In genomic region chr17:50145532-50146229, GRCh38 we compare ENCODE assay signal across 13 cellular contexts. TPM values are rescaled to one million over a fixed set of nuclear protein-coding genes. Genes with fewer than 3 reads are reported as not detected.
DNase-seq lines count a peak whose midpoint lies in the region; ATAC-seq and TF ChIP-seq lines count a peak whose summit lies in the region.
"Had no signal": no experiment of that assay in that cellular context is flagged by ENCODE, and none has a peak within 500 bp of the region (broad histone marks: within the 10 kb centered on the region; RNA-seq: fewer than 3 reads in every experiment).

No MANE protein-coding gene starts in this region.

- peak overlapping the region; percentile 49 for H3K4me3 Mint-ChIP-seq in activated naive CD8-positive, alpha-beta T cell treated with anti-CD3 and anti-CD28 coated beads for 36 hours
- H3K4me3 Mint-ChIP-seq in Calu3 (ENCODE audit: low read depth, unreplicated experiment) = no peak overlapping the region

- no peaks in the 10 kb centered on the region for H3K27me3 Mint-ChIP-seq in activated naive CD8-positive, alpha-beta T cell treated with anti-CD3 and anti-CD28 coated beads for 36 hours
- no peaks in the 10 kb centered on the region for H3K27me3 Mint-ChIP-seq in Calu3 (ENCODE audit: unreplicated experiment)

- H3K9me3 ChIP-seq in heart left ventricle = no peaks in the 10 kb centered on the region
- H3K9me3 ChIP-seq in upper lobe of right lung = no peaks in the 10 kb centered on the region
- H3K9me3 ChIP-seq: Caco-2 had no signal

- peak overlapping the region; percentile 70 for H3K27ac Mint-ChIP-seq in activated naive CD8-positive, alpha-beta T cell treated with anti-CD3 and anti-CD28 coated beads for 36 hours
- H3K27ac Mint-ChIP-seq in Calu3 (ENCODE audit: unreplicated experiment) = no peak overlapping the region

- TF ChIP-seq POLR2A in heart left ventricle (IDR thresholded peaks at IDR 0.05) = no peak

- H3K79me1 ChIP-seq in mesendoderm (ENCODE audit: low read length) = peaks cover 9% of the 10 kb centered on the region

- no peak overlapping the region for H2AK5ac ChIP-seq in mesendoderm (ENCODE audit: low read length)

- no peak overlapping the region for H3K4me2 ChIP-seq in mesendoderm (ENCODE audit: low read length)

- H3K27me3 ChIP-seq in heart left ventricle (no peaks in the 10 kb centered on the region), mesendoderm (ENCODE audit: insufficient read depth, low read length, poor library complexity) (no peaks in the 10 kb centered on the region), upper lobe of right lung (no peaks in the 10 kb centered on the region)

- no peak overlapping the region for H2BK5ac ChIP-seq in mesendoderm (ENCODE audit: low read length)

- H3K27ac ChIP-seq in heart left ventricle = peak overlapping the region in 10 of 12 donors; percentile 26 to 99 (median 94)
- H3K27ac ChIP-seq in mesendoderm (ENCODE audit: low read depth, low read length) = no peak overlapping the region
- H3K27ac ChIP-seq in upper lobe of right lung = peak overlapping the region; percentile 82

- H4K5ac ChIP-seq in mesendoderm (ENCODE audit: low read length) = no peak overlapping the region

- 59 to 68% (median 63%) methylated on average over 11 of the region's 11 CpGs for WGBS in heart left ventricle, 4 donors
- WGBS in mesendoderm (ENCODE audit: extremely low coverage, insufficient coverage, low lambda C conversion rate) = no CpG with 5 or more reads among the region's 11 CpGs

- peaks cover 40% of the 10 kb centered on the region for H3K36me3 Mint-ChIP-seq in activated naive CD8-positive, alpha-beta T cell treated with anti-CD3 and anti-CD28 coated beads for 36 hours
- H3K36me3 Mint-ChIP-seq in Calu3 (ENCODE audit: insufficient read depth, unreplicated experiment) = peaks cover 75% of the 10 kb centered on the region

- H2BK120ac ChIP-seq in mesendoderm (ENCODE audit: low read depth, low read length) = no peak overlapping the region

- peaks cover 6% of the 10 kb centered on the region for H3K79me2 ChIP-seq in mesendoderm (ENCODE audit: control insufficient read depth, insufficient read depth, low read length)

- H3K36me3 ChIP-seq in heart left ventricle = peaks cover 0 to 46% (median 46%) of the 10 kb centered on the region in 9 donors
- peaks cover 8% of the 10 kb centered on the region for H3K36me3 ChIP-seq in mesendoderm (ENCODE audit: control insufficient read depth, insufficient read depth, low read length)
- H3K36me3 ChIP-seq in upper lobe of right lung = peaks cover 47% of the 10 kb centered on the region

- H3K4me1 ChIP-seq in heart left ventricle (peaks cover 16 to 84% (median 56%) of the 10 kb centered on the region in 12 donors), mesendoderm (ENCODE audit: control insufficient read depth, low read depth, low read length) (peaks cover 6% of the 10 kb centered on the region), upper lobe of right lung (peaks cover 47% of the 10 kb centered on the region)

- intact Hi-C loops in heart left ventricle (cut with DNase I) (loop anchor here in 1 of 10 donors (5.0 kb wide), 1 partner anchor 33 kb away; no protein-coding TSS in a partner anchor), cardiac septum (cut with DNase I) (loop anchor here (5.0 kb wide), 1 partner anchor 33 kb away; no protein-coding TSS in a partner anchor), upper lobe of right lung (cut with DNase I) (no loop called here), Calu3 (cut with micrococcal nuclease; ENCODE audit: unreplicated experiment) (no loop called here)

- H3K4me1 Mint-ChIP-seq in activated naive CD8-positive, alpha-beta T cell treated with anti-CD3 and anti-CD28 coated beads for 36 hours = peaks cover 55% of the 10 kb centered on the region
- H3K4me1 Mint-ChIP-seq in Calu3 (ENCODE audit: low read depth, unreplicated experiment) = peaks cover 37% of the 10 kb centered on the region

- CTCF ChIA-PET in Calu3 (lab: Charles Lee) = interaction anchor here (0.6 to 1.1 kb wide), 2 partner anchors 14 to 123 kb away, joined by 3 to 4 read pairs; no protein-coding TSS in a partner anchor

- DNase-seq in heart left ventricle (no peak), cardiac septum (ENCODE audit: low spot score) (no peak), mesendoderm (no peak), upper lobe of right lung (no peak), globus pallidus (ENCODE audit: low spot score) (no peak), Calu3 (no peak), left lobe of liver (ENCODE audit: low spot score) (no peak)
- no peak for DNase-seq in activated naive CD8-positive, alpha-beta T cell treated with anti-CD3 and anti-CD28 coated beads for 36 hours
- DNase-seq: Caco-2, NCI-H1048 had no signal

- no peak overlapping the region for H4K8ac ChIP-seq in mesendoderm (ENCODE audit: low read depth, low read length)

- ATAC-seq in heart left ventricle = no peak
- no peak for ATAC-seq in upper lobe of right lung
- no peak for ATAC-seq in left lobe of liver
- ATAC-seq: Panc1 had no signal

- BruUV-seq in Calu3 (replicated peaks; lab: Mats Ljungman, UMichigan) = no TSS peak

- peak overlapping the region in 5 of 12 donors; percentile 8 to 98 (median 91) for H3K4me3 ChIP-seq in heart left ventricle
- H3K4me3 ChIP-seq in mesendoderm (ENCODE audit: low read length) = no peak overlapping the region
- H3K4me3 ChIP-seq in upper lobe of right lung = peak overlapping the region; percentile 84

- H3K56ac ChIP-seq in mesendoderm (ENCODE audit: low read length) = no peak overlapping the region

- TF ChIP-seq CTCF in heart left ventricle (IDR thresholded peaks at IDR 0.05) = no peak
- TF ChIP-seq CTCF in upper lobe of right lung (IDR thresholded peaks at IDR 0.05) = no peak
- TF ChIP-seq CTCF in Calu3 (IDR thresholded peaks at IDR 0.05; ENCODE audit: unreplicated experiment) = no peak

- H3K9me3 Mint-ChIP-seq in activated naive CD8-positive, alpha-beta T cell treated with anti-CD3 and anti-CD28 coated beads for 36 hours = no peaks in the 10 kb centered on the region
- no peaks in the 10 kb centered on the region for H3K9me3 Mint-ChIP-seq in Calu3 (ENCODE audit: low read depth, unreplicated experiment)

- H3K9ac ChIP-seq in mesendoderm (ENCODE audit: low read length) = no peak overlapping the region

- H2BK15ac ChIP-seq in mesendoderm (replicated peaks; ENCODE audit: low read depth) = no peak overlapping the region

- H3K4ac ChIP-seq in mesendoderm (ENCODE audit: low read depth, low read length) = no peak overlapping the region

- no peak overlapping the region for H3K18ac ChIP-seq in mesendoderm (ENCODE audit: low read length)

- H3K23ac ChIP-seq in mesendoderm (ENCODE audit: low read length) = peak overlapping the region; percentile 80

RNA-seq across cellular contexts. Expression of gene PPP1R9B, which starts 4.8 kb away (rescaled TPM):
- 10 to 100 TPM; 17.0 to 55.9 (median 31.3) TPM for total RNA-seq in heart left ventricle
- 10 to 100 TPM; 30.4 to 33.4 TPM for polyA plus RNA-seq in heart left ventricle
- total RNA-seq in cardiac septum = 46.1 TPM
- 10 to 100 TPM; 50.9 to 52.0 TPM for total RNA-seq in activated naive CD8-positive, alpha-beta T cell treated with anti-CD3 and anti-CD28 coated beads for 36 hours
- polyA plus RNA-seq in mesendoderm (2013, experiment 1 of 2) = 2.9 TPM
- 2.9 TPM for polyA plus RNA-seq in mesendoderm (2013, experiment 2 of 2)
- total RNA-seq in upper lobe of right lung = 103 TPM
- 74.3 and 89.7 TPM in 2 replicates for total RNA-seq in Calu3 (2022)
- 18.1 TPM for total RNA-seq in left lobe of liver

RNA-seq across cellular contexts. Expression of gene SAMD14, which starts 15.7 kb away (rescaled TPM):
- 1 to 10 TPM in 7 of 9 donors, under 1 TPM in 2; 0.44 to 3.9 (median 1.2) TPM for total RNA-seq in heart left ventricle
- polyA plus RNA-seq in heart left ventricle = 1 to 10 TPM in 1 of 2 donors, under 1 TPM in 1; 0.72 to 2.8 TPM
- total RNA-seq in cardiac septum = 4.4 TPM
- under 1 TPM; 0.47 to 0.66 TPM for total RNA-seq in activated naive CD8-positive, alpha-beta T cell treated with anti-CD3 and anti-CD28 coated beads for 36 hours
- 1.2 TPM for polyA plus RNA-seq in mesendoderm (2013, experiment 1 of 2)
- 1.1 TPM for polyA plus RNA-seq in mesendoderm (2013, experiment 2 of 2)
- total RNA-seq in upper lobe of right lung = 21.5 TPM
- not detected in 2 replicates for total RNA-seq in Calu3 (2022)
- total RNA-seq in left lobe of liver = 1.9 TPM

RNA-seq across cellular contexts. Expression of gene SGCA, which starts 20.1 kb away (rescaled TPM):
- 100 to 1,000 TPM; 110 to 224 (median 151) TPM for total RNA-seq in heart left ventricle
- polyA plus RNA-seq in heart left ventricle = 100 to 1,000 TPM in 1 of 2 donors, 10 to 100 TPM in 1; 96.5 to 225 TPM
- total RNA-seq in cardiac septum = 159 TPM
- under 1 TPM in 1 of 2 experiments, not detected in 1; 0.38 TPM for total RNA-seq in activated naive CD8-positive, alpha-beta T cell treated with anti-CD3 and anti-CD28 coated beads for 36 hours
- 0.07 TPM for polyA plus RNA-seq in mesendoderm (2013, experiment 1 of 2)
- 0.13 TPM for polyA plus RNA-seq in mesendoderm (2013, experiment 2 of 2)
- 27.8 TPM for total RNA-seq in upper lobe of right lung
- not detected in 2 replicates for total RNA-seq in Calu3 (2022)
- total RNA-seq in left lobe of liver = 1.0 TPM
- total RNA-seq: Caco-2, dermis microvascular lymphatic vessel endothelial cell, H1 had no signal

RNA-seq across cellular contexts. Expression of gene PDK2, which starts 50.5 kb away (rescaled TPM):
- total RNA-seq in heart left ventricle = 100 to 1,000 TPM; 142 to 490 (median 200) TPM
- 100 to 1,000 TPM; 125 to 173 TPM for polyA plus RNA-seq in heart left ventricle
- total RNA-seq in cardiac septum = 131 TPM
- total RNA-seq in activated naive CD8-positive, alpha-beta T cell treated with anti-CD3 and anti-CD28 coated beads for 36 hours = 10 to 100 TPM in 1 of 2 experiments, 1 to 10 TPM in 1; 9.4 to 12.9 TPM
- polyA plus RNA-seq in mesendoderm (2013, experiment 1 of 2) = 10.1 TPM
- polyA plus RNA-seq in mesendoderm (2013, experiment 2 of 2) = 11.8 TPM
- 30.2 TPM for total RNA-seq in upper lobe of right lung
- 29.5 and 39.1 TPM in 2 replicates for total RNA-seq in Calu3 (2022)
- 52.0 TPM for total RNA-seq in left lobe of liver

RNA-seq across cellular contexts. Expression of gene COL1A1, which starts 55.8 kb away (rescaled TPM):
- total RNA-seq in heart left ventricle = 100 to 1,000 TPM in 3 of 9 donors, 10 to 100 TPM in 6; 10.2 to 897 (median 55.4) TPM
- 100 to 1,000 TPM in 1 of 2 donors, 10 to 100 TPM in 1; 17.2 to 109 TPM for polyA plus RNA-seq in heart left ventricle
- 142 TPM for total RNA-seq in cardiac septum
- total RNA-seq in activated naive CD8-positive, alpha-beta T cell treated with anti-CD3 and anti-CD28 coated beads for 36 hours = under 1 TPM; 0.72 to 0.78 TPM
- polyA plus RNA-seq in mesendoderm (2013, experiment 1 of 2) = 14.5 TPM
- 15.0 TPM for polyA plus RNA-seq in mesendoderm (2013, experiment 2 of 2)
- total RNA-seq in upper lobe of right lung = 154 TPM
- 5.5 and 9.4 TPM in 2 replicates for total RNA-seq in Calu3 (2022)
- total RNA-seq in left lobe of liver = 19.3 TPM

Comparison
In these comparisons a context has a peak if more than half of its experiments do, and no peak if none do; other contexts are left out.
1. RNA of gene SGCA, which starts 20.1 kb away (total RNA-seq): 159 TPM in cardiac septum (single experiment), 110 to 224 TPM in heart left ventricle and 27.8 TPM in upper lobe of right lung (single experiment); 1.0 TPM in left lobe of liver (single experiment), 0.38 TPM in activated naive CD8-positive, alpha-beta T cell treated with anti-CD3 and anti-CD28 coated beads for 36 hours and not detected in Calu3; every median in the first group is over 10 times any median in the second.